8 cellular contexts compared by ENCODE assay signal in the genomic region with DNA sequence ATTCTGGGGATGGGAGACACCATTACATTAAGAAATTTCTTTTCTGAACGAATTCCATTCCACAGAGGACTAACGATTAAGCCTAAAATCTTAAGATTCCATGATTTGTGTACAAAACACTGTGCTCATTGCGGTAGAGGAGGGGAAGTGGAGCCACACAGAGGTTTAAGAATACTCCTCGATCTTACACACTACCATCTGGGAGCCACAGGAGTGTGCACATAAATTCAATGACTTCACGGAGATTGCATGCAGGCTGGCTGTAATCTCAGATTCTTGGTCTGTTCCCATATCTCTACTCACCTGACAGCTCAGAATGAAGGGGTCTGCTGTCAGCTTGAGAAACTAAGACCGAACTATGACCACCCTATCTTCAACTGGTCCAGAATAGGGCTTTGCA. TPM values are rescaled to one million over a fixed set of nuclear protein-coding genes. Genes with fewer than 3 reads are reported as not detected.
DNase-seq lines count a peak whose midpoint lies in the region; ATAC-seq and TF ChIP-seq lines count a peak whose summit lies in the region.

No MANE protein-coding gene starts in this region.

- no peaks in the 10 kb centered on the region for H3K27me3 ChIP-seq in CD8-positive, alpha-beta memory T cell (ENCODE audit: insufficient read depth, low read length, poor library complexity, severe bottlenecking)
- H3K27me3 ChIP-seq in NT2/D1 (ENCODE audit: insufficient read depth, insufficient read length), result no peaks in the 10 kb centered on the region
- no peaks in the 10 kb centered on the region for H3K27me3 ChIP-seq in endocrine pancreas (ENCODE audit: control insufficient read depth, insufficient read depth, low read length)
- H3K27me3 ChIP-seq in neutrophil, result no peaks in the 10 kb centered on the region

- POLR2A ChIA-PET in CD8-positive, alpha-beta memory T cell (lab: Charles Lee), result interaction anchor here (1.1 to 1.6 kb wide), 4 partner anchors 11 to 706 kb away, joined by 3 to 10 read pairs (median 8); a partner anchor contains a TSS

- DNase-seq in CD8-positive, alpha-beta memory T cell, result no peak
- DNase-seq in NT2/D1 (ENCODE audit: low read depth, low spot score) (no peak), occipital lobe (lab: John Stamatoyannopoulos, UW) (no peak), COLO829 (ENCODE audit: low spot score) (no peak)
- no peak for DNase-seq in stimulated activated naive CD4-positive, alpha-beta T cell treated with Interleukin-2 at 50 U/mL for 16 hours (lab: John Stamatoyannopoulos, UW)

- H3K4me3 Mint-ChIP-seq in CD8-positive, alpha-beta memory T cell, result peak overlapping the region; percentile 88 to 100 (median 97)

- H3K9me3 ChIP-seq in CD8-positive, alpha-beta memory T cell (ENCODE audit: low read length), result no peaks in the 10 kb centered on the region
- H3K9me3 ChIP-seq in NT2/D1 (ENCODE audit: insufficient read depth, low read length) (no peaks in the 10 kb centered on the region), endocrine pancreas (ENCODE audit: control insufficient read depth, low read length) (no peaks in the 10 kb centered on the region), neutrophil (no peaks in the 10 kb centered on the region)

- peak overlapping the region; percentile 94 for H3K9ac ChIP-seq in NT2/D1 (ENCODE audit: insufficient read length, low read depth)
- peak overlapping the region; percentile 77 for H3K9ac ChIP-seq in endocrine pancreas (ENCODE audit: control insufficient read depth, insufficient read depth, low read length)

- CTCF ChIA-PET in CD8-positive, alpha-beta memory T cell (lab: Charles Lee), result interaction anchor here (0.7 to 2.9 kb wide), 2 partner anchors 18 to 56 kb away, joined by 3 to 14 read pairs; no protein-coding TSS in a partner anchor

- H3K4me1 Mint-ChIP-seq in CD8-positive, alpha-beta memory T cell, result peaks cover 25 to 34% (median 28%) of the 10 kb centered on the region in 3 donors

- peak overlapping the region; percentile 91 to 99 (median 98) for H3K27ac Mint-ChIP-seq in CD8-positive, alpha-beta memory T cell

- peak overlapping the region; percentile 97 for H3K27ac ChIP-seq in CD8-positive, alpha-beta memory T cell (ENCODE audit: low read depth, low read length)
- H3K27ac ChIP-seq in neutrophil, result peak overlapping the region; percentile 97

- no peak for TF ChIP-seq CTCF in neutrophil (IDR thresholded peaks at IDR 0.05)

- no peaks in the 10 kb centered on the region for H3K9me3 Mint-ChIP-seq in CD8-positive, alpha-beta memory T cell

- peaks cover 0 to 4% of the 10 kb centered on the region in 2 donors for H3K27me3 Mint-ChIP-seq in CD8-positive, alpha-beta memory T cell

- H3K36me3 Mint-ChIP-seq in CD8-positive, alpha-beta memory T cell, result peaks cover 0 to 25% (median 0%) of the 10 kb centered on the region in 3 donors

- no peak for ATAC-seq in HG02884 (IDR thresholded peaks at IDR 0.05; ENCODE audit: unreplicated experiment)

- peak overlapping the region; percentile 97 for H3K4me3 ChIP-seq in CD8-positive, alpha-beta memory T cell (ENCODE audit: low read length)
- H3K4me3 ChIP-seq in NT2/D1 (ENCODE audit: insufficient read length, low read depth) (peak overlapping the region; percentile 84), endocrine pancreas (ENCODE audit: control insufficient read depth, insufficient read depth, low read length) (peak overlapping the region; percentile 94), neutrophil (ENCODE audit: low read depth in 1 of 2, low read length in 1 of 2) (peak overlapping the region; percentile 88 to 91)

- H3K36me3 ChIP-seq in CD8-positive, alpha-beta memory T cell (ENCODE audit: insufficient read depth, low read length), result peaks cover 10% of the 10 kb centered on the region
- H3K36me3 ChIP-seq in NT2/D1 (ENCODE audit: insufficient read depth, insufficient read length, low read length) (peaks cover 32% of the 10 kb centered on the region), endocrine pancreas (ENCODE audit: control insufficient read depth, insufficient read depth, low read length) (no peaks in the 10 kb centered on the region), neutrophil (peaks cover 21% of the 10 kb centered on the region)

- H3K4me1 ChIP-seq in CD8-positive, alpha-beta memory T cell (ENCODE audit: insufficient read depth, low read length), result peaks cover 33% of the 10 kb centered on the region
- no peaks in the 10 kb centered on the region for H3K4me1 ChIP-seq in NT2/D1 (ENCODE audit: insufficient read depth, insufficient read length)
- H3K4me1 ChIP-seq in endocrine pancreas (ENCODE audit: control insufficient read depth, insufficient read depth, low read length), result peaks cover 5% of the 10 kb centered on the region
- peaks cover 17 to 18% of the 10 kb centered on the region in 2 experiments for H3K4me1 ChIP-seq in neutrophil (ENCODE audit: control insufficient read depth in 1 of 2, insufficient read depth in 1 of 2, low read depth in 1 of 2, low read length in 1 of 2)

RNA-seq across cellular contexts. Expression of a gene that starts 0.8 kb away (rescaled TPM):
- total RNA-seq in CD8-positive, alpha-beta memory T cell, result 10 to 100 TPM; 60.8 to 61.9 TPM
- polyA plus RNA-seq in CD8-positive, alpha-beta memory T cell, result 74.5 TPM
- total RNA-seq in occipital lobe, result 41.0 TPM

RNA-seq across cellular contexts. Expression of a gene that starts 54.5 kb away (rescaled TPM):
- total RNA-seq in CD8-positive, alpha-beta memory T cell, result 10 to 100 TPM; 52.1 to 55.3 TPM
- 103 TPM for polyA plus RNA-seq in CD8-positive, alpha-beta memory T cell
- 12.2 TPM for total RNA-seq in occipital lobe

RNA-seq across cellular contexts. Expression of a gene that starts 55.2 kb away (rescaled TPM):
- not detected for total RNA-seq in CD8-positive, alpha-beta memory T cell
- not detected for polyA plus RNA-seq in CD8-positive, alpha-beta memory T cell
- total RNA-seq in occipital lobe, result not detected
